9 cellular contexts compared by ENCODE assay signal in the genomic region with DNA sequence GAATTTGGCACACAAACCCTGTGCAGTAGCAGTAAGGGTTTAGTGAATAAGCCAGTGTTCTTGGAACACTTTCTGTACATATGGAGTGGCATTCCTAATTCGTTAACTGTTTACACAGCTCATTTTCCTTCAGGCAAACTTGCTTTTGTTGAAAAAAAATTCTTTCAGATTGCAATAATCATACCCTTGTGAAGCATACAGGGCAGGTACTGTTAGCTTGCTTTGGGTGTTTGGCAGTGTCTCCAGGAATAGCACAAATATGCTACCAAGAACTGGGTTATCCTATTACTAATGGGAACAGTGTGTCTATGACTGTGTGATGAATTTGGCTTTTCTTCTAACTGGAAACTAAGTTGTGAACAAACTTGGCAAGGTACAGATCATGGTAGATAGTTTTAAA. TPM values are rescaled to one million over a fixed set of nuclear protein-coding genes. Genes with fewer than 3 reads are reported as not detected.
DNase-seq lines count a peak whose midpoint lies in the region; TF ChIP-seq lines count a peak whose summit lies in the region.
"Had no signal": no experiment of that assay in that cellular context is flagged by ENCODE, and none has a peak within 500 bp of the region (broad histone marks: within the 10 kb centered on the region; RNA-seq: fewer than 3 reads in every experiment).

No MANE protein-coding gene starts in this region.

- H3K4me3 ChIP-seq in smooth muscle cell = no peak overlapping the region

- DNase-seq in G401 (ENCODE audit: low spot score) = peak; percentile 19
- DNase-seq in fibroblast of peridontal ligament (ENCODE audit: extremely low read depth) = peak; percentile 76
- no peak for DNase-seq in smooth muscle cell (lab: John Stamatoyannopoulos, UW; ENCODE audit: unreplicated experiment)
- no peak for DNase-seq in activated CD4-positive, CD25-positive, alpha-beta regulatory T cell treated with anti-CD3 and anti-CD28 coated beads, Interleukin-2, amount 50 U/mL, for 72 hours
- no peak for DNase-seq in HK-2 (ENCODE audit: unreplicated experiment)
- DNase-seq in SIG-M5 treated with dmso at 0.1 percent for 504 hours (lab: John Stamatoyannopoulos, UW; ENCODE audit: unreplicated experiment) = no peak
- DNase-seq: activated CD8-positive, alpha-beta memory T cell treated with anti-CD3 and anti-CD28 coated beads for 24 hours; NCI-H1105 treated with DMSO at 0.1 percent for 48 hours had no signal

- H3K79me2 ChIP-seq in smooth muscle cell (ENCODE audit: low read depth) = peaks cover 52% of the 10 kb centered on the region

- WGBS in smooth muscle cell (ENCODE audit: low lambda C conversion rate) = 80% methylated on average over 1 of the region's 1 CpG

- H4K20me1 ChIP-seq in smooth muscle cell (ENCODE audit: low read depth) = peaks cover 73% of the 10 kb centered on the region

- H3K4me1 ChIP-seq in smooth muscle cell (ENCODE audit: low read depth) = no peaks in the 10 kb centered on the region

- H3K27me3 ChIP-seq in smooth muscle cell (ENCODE audit: low read depth) = no peaks in the 10 kb centered on the region

- no peak for TF ChIP-seq CTCF in smooth muscle cell (IDR thresholded peaks at IDR 0.05; ENCODE audit: borderline replicate concordance, insufficient read depth, poor library complexity, severe bottlenecking)

- H3F3A ChIP-seq in smooth muscle cell (ENCODE audit: low read depth) = no peaks in the 10 kb centered on the region

- H3K4me2 ChIP-seq in smooth muscle cell = no peak overlapping the region

- H3K36me3 ChIP-seq in smooth muscle cell (ENCODE audit: low read depth) = no peaks in the 10 kb centered on the region

- H2AFZ ChIP-seq in smooth muscle cell (ENCODE audit: low read depth) = no peak overlapping the region

- H3K9me3 ChIP-seq in smooth muscle cell (replicated peaks; ENCODE audit: low read depth) = no peaks in the 10 kb centered on the region

- in situ Hi-C loops in G401 (cut with HindIII; ENCODE audit: low sequenced_read_pairs) = no loop called here

- no peak overlapping the region for H3K9ac ChIP-seq in smooth muscle cell (ENCODE audit: low read depth)

- H3K27ac ChIP-seq in angular gyrus (ENCODE audit: low read depth, low read length) = peak overlapping the region; percentile 42
- peak overlapping the region; percentile 22 for H3K27ac ChIP-seq in smooth muscle cell (ENCODE audit: low read depth)

RNA-seq across cellular contexts. Expression of gene UGP2, which starts 33.4 kb away (rescaled TPM):
- 43.7 and 80.8 TPM in 2 replicates for total RNA-seq in G401 (2014; rRNA removed; shearing (Covaris generic))
- 211 and 238 TPM in 2 replicates for total RNA-seq in smooth muscle cell
- polyA plus RNA-seq in smooth muscle cell = 156 and 171 TPM in 2 replicates

Comparison
In these comparisons a context has a peak if more than half of its experiments do, and no peak if none do; other contexts are left out.
1. DNase-seq: peak in G401 (single experiment) and fibroblast of peridontal ligament (single experiment); none in smooth muscle cell (single experiment), activated CD4-positive, CD25-positive, alpha-beta regulatory T cell treated with anti-CD3 and anti-CD28 coated beads, Interleukin-2, amount 50 U/mL, for 72 hours (single experiment), HK-2 (single experiment) and SIG-M5 treated with dmso at 0.1 percent for 504 hours (single experiment).